ENCODE assay signal across 24 cellular contexts in genomic region chr1:221813887-221814286, GRCh38.
DNase-seq lines count a peak whose midpoint lies in the region; ATAC-seq and TF ChIP-seq lines count a peak whose summit lies in the region.
"Had no signal": no experiment of that assay in that cellular context is flagged by ENCODE, and none has a peak within 500 bp of the region (broad histone marks: within the 10 kb centered on the region; RNA-seq: fewer than 3 reads in every experiment).

No MANE protein-coding gene starts in this region.

- peak overlapping the region; percentile 38; the same call in 1 of the 3 replicates for H2BK15ac ChIP-seq in IMR-90 (ENCODE audit: low read depth, low read length)

- intact Hi-C loops in IMR-90 (cut with micrococcal nuclease): no loop called here

- peaks cover 3% of the 10 kb centered on the region for H3K9me1 ChIP-seq in IMR-90 (ENCODE audit: insufficient read depth, low read length)

- TF ChIP-seq POLR2A in IMR-90 (IDR thresholded peaks at IDR 0.05; ENCODE audit: low read depth, low read length): no peak

- H3K23ac ChIP-seq in IMR-90 (ENCODE audit: low read depth, low read length): no peak overlapping the region

- H4K20me1 ChIP-seq in IMR-90 (ENCODE audit: insufficient read depth, low read length): no peaks in the 10 kb centered on the region

- H3K9ac ChIP-seq in IMR-90 (ENCODE audit: low read depth, low read length): no peak overlapping the region

- dilution Hi-C loops in IMR-90 (cut with HindIII; ENCODE audit: low sequenced_read_pairs, unreplicated experiment): no loop called here

- no peak overlapping the region for H3K27ac ChIP-seq in IMR-90 (ENCODE audit: insufficient read depth, low read length)
- H3K27ac ChIP-seq: Peyer's patch had no signal

- H2AFZ ChIP-seq in IMR-90 (replicated peaks; ENCODE audit: low read length, poor library complexity): no peak overlapping the region

- H4K5ac ChIP-seq in IMR-90 (ENCODE audit: low read depth, low read length): no peak overlapping the region

- no peak overlapping the region for H4K8ac ChIP-seq in IMR-90 (ENCODE audit: low read depth in 2 of 2, low read length in 2 of 2)

- ATAC-seq in IMR-90 (ENCODE audit: low read depth) (no peak), HG03442 (IDR thresholded peaks at IDR 0.05; ENCODE audit: unreplicated experiment) (no peak)
- ATAC-seq: HCT116, HepG2 had no signal

- H3K14ac ChIP-seq in IMR-90 (replicated peaks; ENCODE audit: low read depth, low read length): no peak overlapping the region; the same call in 1 of the 2 replicates

- no TSS peak for BruUV-seq in IMR-90 (replicated peaks; lab: Mats Ljungman, UMichigan)

- peaks cover 10% of the 10 kb centered on the region for H3K4me1 ChIP-seq in IMR-90 (ENCODE audit: control insufficient read depth, insufficient read depth, low read length)
- H3K4me1 ChIP-seq: Peyer's patch had no signal

- no peak overlapping the region for H3K56ac ChIP-seq in IMR-90 (ENCODE audit: extremely low read depth, insufficient read depth, low read length)

- CTCF ChIA-PET in IMR-90 (lab: Yijun Ruan, JAX): interaction anchor here (1.6 kb wide), 1 partner anchor 642 kb away, joined by 7 read pairs; no protein-coding TSS in a partner anchor

- H3K9me3 ChIP-seq in IMR-90 (ENCODE audit: control insufficient read depth, insufficient read depth, low read length) (no peaks in the 10 kb centered on the region), MG63 (no peaks in the 10 kb centered on the region)
- H3K9me3 ChIP-seq: Peyer's patch had no signal

- DNase-seq in IMR-90 (no peak), NCI-H2029 (lab: John Stamatoyannopoulos, UW) (peak; percentile 31), NCI-H345 treated with DMSO at 0.1 percent for 48 hours (lab: John Stamatoyannopoulos, UW; ENCODE audit: unreplicated experiment) (peak; percentile 43), choroid plexus epithelial cell (ENCODE audit: low read depth) (peak; percentile 17), MG63 (no peak), NCI-H1105 treated with DMSO at 0.1 percent for 48 hours (lab: John Stamatoyannopoulos, UW) (no peak)
- DNase-seq: C1 segment of cervical spinal cord; CD4-positive, alpha-beta memory T cell; COR-L47; DND-41; KBM-7; MM.1S; NCI-H1417; NCI-H1694 treated with DMSO at 0.1 percent for 48 hours; NCI-H2171; NCI-H226; NCI-H524; NCI-H774; Peyer's patch; SHP77 treated with DMSO at 0.1 percent for 48 hours; T-helper 1 cell had no signal

- H2BK5ac ChIP-seq in IMR-90 (ENCODE audit: low read depth, low read length, poor library complexity, severe bottlenecking): no peak overlapping the region

- H2AK5ac ChIP-seq in IMR-90 (ENCODE audit: low read depth, low read length): no peak overlapping the region; the same call in 1 of the 2 replicates

- POLR2A ChIA-PET in IMR-90 (lab: Charles Lee; ENCODE audit: unreplicated experiment): no interaction called here

- peaks cover 0 to 5% of the 10 kb centered on the region in 2 experiments; a peak in 1 of 4 replicates for H3K79me1 ChIP-seq in IMR-90 (ENCODE audit: low read depth in 1 of 2, low read length in 2 of 2)

- no peaks in the 10 kb centered on the region for H3K36me3 ChIP-seq in IMR-90 (ENCODE audit: control insufficient read depth, insufficient read depth, low read length)
- no peaks in the 10 kb centered on the region for H3K36me3 ChIP-seq in MG63
- H3K36me3 ChIP-seq: Peyer's patch had no signal

- WGBS in IMR-90 (ENCODE audit: extremely low coverage in 2 of 2, insufficient read length in 1 of 2), 2 experiments: no CpG with 5 or more reads among the region's 1 CpG

- no peak for TF ChIP-seq RAD21 in IMR-90 (IDR thresholded peaks at IDR 0.05; ENCODE audit: low read length)

- peak overlapping the region; percentile 63; the same call in 1 of the 2 replicates for H2BK20ac ChIP-seq in IMR-90 (ENCODE audit: low read depth, low read length)

- H3K18ac ChIP-seq in IMR-90 (ENCODE audit: low read depth, low read length): no peak overlapping the region

- H3K27me3 ChIP-seq in IMR-90 (ENCODE audit: control insufficient read depth, insufficient read depth, low read length) (no peaks in the 10 kb centered on the region), MG63 (no peaks in the 10 kb centered on the region)
- H3K27me3 ChIP-seq: Peyer's patch had no signal

- TF ChIP-seq CTCF in IMR-90 (conservative IDR thresholded peaks at IDR 0.05; ENCODE audit: low read depth, low read length) (no peak), choroid plexus epithelial cell (conservative IDR thresholded peaks at IDR 0.05; ENCODE audit: low read depth, low read length) (no peak)

- no peak overlapping the region for H4K91ac ChIP-seq in IMR-90 (ENCODE audit: insufficient read depth, low read depth, low read length)

- H3K4me3 ChIP-seq in IMR-90 (ENCODE audit: insufficient read depth, low read depth, low read length) (no peak overlapping the region), choroid plexus epithelial cell (ENCODE audit: low read depth, low read length) (no peak overlapping the region), MG63 (no peak overlapping the region)
- H3K4me3 ChIP-seq: Peyer's patch had no signal

- H3K4ac ChIP-seq in IMR-90 (ENCODE audit: low read depth, low read length): no peak overlapping the region

- no peak overlapping the region for H2AK9ac ChIP-seq in IMR-90 (replicated peaks; ENCODE audit: low read depth, low read length, poor library complexity)

- in situ Hi-C loops in IMR-90 (cut with MboI; ENCODE audit: low sequenced_read_pairs): no loop called here

- H2BK120ac ChIP-seq in IMR-90 (ENCODE audit: low read depth, low read length): peak overlapping the region; percentile 39

- H3K4me2 ChIP-seq in IMR-90 (ENCODE audit: low read depth, low read length): no peak overlapping the region

TF ChIP-seq in IMR-90, 13 proteins besides CTCF, POLR2A, EP300 and RAD21:
- TF ChIP-seq ELK1 (IDR thresholded peaks at IDR 0.05; ENCODE audit: borderline replicate concordance, low read depth, low read length) (no peak), BHLHE40 (IDR thresholded peaks at IDR 0.05; ENCODE audit: low read depth, low read length) (no peak), CHD1 (IDR thresholded peaks at IDR 0.05; ENCODE audit: low read depth, low read length) (no peak), MAZ (IDR thresholded peaks at IDR 0.05; ENCODE audit: borderline replicate concordance, low read depth, low read length) (no peak), SMC3 (IDR thresholded peaks at IDR 0.05; ENCODE audit: low read depth, low read length) (no peak), MXI1 (IDR thresholded peaks at IDR 0.05; ENCODE audit: borderline replicate concordance, low read depth, low read length) (no peak), CEBPB (IDR thresholded peaks at IDR 0.05; ENCODE audit: low read depth, low read length) (no peak), USF2 (IDR thresholded peaks at IDR 0.05; ENCODE audit: low read depth, low read length) (no peak), FOS (IDR thresholded peaks at IDR 0.05; ENCODE audit: low read depth, low read length) (no peak), MAFK (IDR thresholded peaks at IDR 0.05; ENCODE audit: low read depth, low read length) (no peak), RFX5 (IDR thresholded peaks at IDR 0.05; ENCODE audit: low read depth, low read length) (no peak), RCOR1 (IDR thresholded peaks at IDR 0.05; ENCODE audit: insufficient replicate concordance, low read length) (no peak), NFE2L2 (IDR thresholded peaks at IDR 0.05; ENCODE audit: low read depth, low read length) (no peak)

Comparison
In these comparisons a context has a peak if more than half of its experiments do, and no peak if none do; other contexts are left out.
1. DNase-seq: peak in NCI-H2029 (single experiment), NCI-H345 treated with DMSO at 0.1 percent for 48 hours (single experiment) and choroid plexus epithelial cell (single experiment); none in IMR-90 (single experiment), MG63 (single experiment) and NCI-H1105 treated with DMSO at 0.1 percent for 48 hours (single experiment).